In the genomic region with DNA sequence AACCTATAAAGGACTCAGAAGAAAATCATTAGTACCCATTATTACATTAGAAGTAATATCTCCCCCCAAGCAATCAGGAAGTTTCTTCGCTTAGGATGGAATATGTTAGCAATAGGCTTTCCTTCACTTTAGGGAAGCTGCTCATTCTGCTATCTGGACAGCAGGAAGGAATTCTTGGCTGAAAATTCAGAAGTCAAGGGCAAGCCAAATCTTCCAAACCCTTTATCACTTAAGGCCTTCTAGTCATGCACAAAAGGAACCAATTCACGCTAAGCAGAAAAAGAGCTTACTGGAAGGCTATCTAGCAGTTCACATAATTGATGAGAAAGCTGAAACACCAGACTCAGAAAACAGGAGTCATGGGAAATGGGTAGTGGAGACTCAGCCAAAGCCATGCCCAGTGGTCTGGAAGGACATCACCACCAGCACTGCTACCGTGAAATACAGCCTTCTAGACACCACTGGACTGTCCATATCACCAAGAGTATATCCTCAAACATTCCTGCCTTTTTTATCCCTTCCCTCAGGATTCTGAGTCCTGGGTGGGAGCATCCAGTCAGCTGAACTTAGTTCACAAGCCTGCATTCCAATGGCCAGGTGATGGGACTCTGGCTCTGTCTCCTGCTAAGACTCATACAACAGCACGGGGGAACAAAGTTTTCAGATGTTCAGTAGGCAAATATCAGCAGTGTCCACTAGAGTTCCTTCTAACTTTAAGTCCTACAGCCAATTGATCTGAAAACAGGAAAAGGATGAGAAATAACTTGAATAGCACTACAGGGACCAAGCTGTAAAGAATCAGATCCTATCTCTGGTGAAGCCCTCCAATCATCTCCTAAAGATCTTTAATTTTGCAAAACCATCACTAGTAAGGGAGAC, we compare ENCODE assay signal across 1 cellular context.
TF ChIP-seq lines count a peak whose summit lies in the region.

No MANE protein-coding gene starts in this region.

TF ChIP-seq in HCT116, 20 proteins besides CTCF, POLR2A, EP300 and RAD21:
- TF ChIP-seq EZH2 (IDR thresholded peaks at IDR 0.05), result no peak
- TF ChIP-seq FOSL1 (IDR thresholded peaks at IDR 0.05; ENCODE audit: low read depth), result no peak
- TF ChIP-seq ZFX (IDR thresholded peaks at IDR 0.05), result no peak
- no peak for TF ChIP-seq CEBPB (IDR thresholded peaks at IDR 0.05; ENCODE audit: low read depth)
- no peak for TF ChIP-seq SP1 (IDR thresholded peaks at IDR 0.05; ENCODE audit: low read depth)
- TF ChIP-seq MAX (IDR thresholded peaks at IDR 0.05), result no peak
- TF ChIP-seq TCF7L2 (IDR thresholded peaks at IDR 0.05; ENCODE audit: borderline replicate concordance, extremely low read depth, insufficient read depth, insufficient read length), result no peak
- no peak for TF ChIP-seq POLR2AphosphoS5 (IDR thresholded peaks at IDR 0.05; ENCODE audit: low read depth, low read length)
